ENCODE assay signal across 3 cellular contexts in the genomic region with DNA sequence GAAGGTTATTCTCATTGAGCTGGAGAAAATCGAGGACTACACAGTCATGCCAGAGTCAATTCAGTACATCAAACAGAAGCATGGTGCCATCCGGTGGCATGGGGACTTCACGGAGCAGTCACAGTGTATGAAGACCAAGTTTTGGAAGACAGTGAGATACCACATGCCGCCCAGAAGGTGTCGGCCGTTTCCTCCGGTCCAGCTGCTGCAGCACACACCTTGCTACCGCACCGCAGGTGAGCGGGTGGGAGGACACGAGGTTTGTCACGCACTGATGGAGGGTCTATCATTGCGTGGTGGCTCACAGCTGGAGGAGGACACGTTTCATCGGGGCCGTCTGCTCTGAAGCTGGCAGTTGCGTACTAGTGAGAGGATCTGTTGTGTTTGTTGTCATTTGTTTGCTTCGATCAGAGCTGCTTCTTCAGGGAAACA.
A peak's percentile ranks its signal among the peaks of the same experiment; 100 is the strongest.
TF ChIP-seq lines count a peak whose summit lies in the region.

No MANE protein-coding gene starts in this region.

TF ChIP-seq in SK-N-SH treated with all-trans-retinoic acid at 6 μM for 48 hours, 23 proteins besides CTCF, POLR2A, EP300 and RAD21 (continued from another document):
- TF ChIP-seq, protein P1, sequence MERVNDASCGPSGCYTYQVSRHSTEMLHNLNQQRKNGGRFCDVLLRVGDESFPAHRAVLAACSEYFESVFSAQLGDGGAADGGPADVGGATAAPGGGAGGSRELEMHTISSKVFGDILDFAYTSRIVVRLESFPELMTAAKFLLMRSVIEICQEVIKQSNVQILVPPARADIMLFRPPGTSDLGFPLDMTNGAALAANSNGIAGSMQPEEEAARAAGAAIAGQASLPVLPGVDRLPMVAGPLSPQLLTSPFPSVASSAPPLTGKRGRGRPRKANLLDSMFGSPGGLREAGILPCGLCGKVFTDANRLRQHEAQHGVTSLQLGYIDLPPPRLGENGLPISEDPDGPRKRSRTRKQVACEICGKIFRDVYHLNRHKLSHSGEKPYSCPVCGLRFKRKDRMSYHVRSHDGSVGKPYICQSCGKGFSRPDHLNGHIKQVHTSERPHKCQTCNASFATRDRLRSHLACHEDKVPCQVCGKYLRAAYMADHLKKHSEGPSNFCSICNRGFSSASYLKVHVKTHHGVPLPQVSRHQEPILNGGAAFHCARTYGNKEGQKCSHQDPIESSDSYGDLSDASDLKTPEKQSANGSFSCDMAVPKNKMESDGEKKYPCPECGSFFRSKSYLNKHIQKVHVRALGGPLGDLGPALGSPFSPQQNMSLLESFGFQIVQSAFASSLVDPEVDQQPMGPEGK (CRISPR knock-in tag; IDR thresholded peaks at IDR 0.05; ENCODE audit: borderline replicate concordance): no peak
- TF ChIP-seq ARNTL (CRISPR knock-in tag; IDR thresholded peaks at IDR 0.05; ENCODE audit: borderline replicate concordance, low read depth) (no peak), CSDC2 (CRISPR knock-in tag; IDR thresholded peaks at IDR 0.05) (no peak)

TF ChIP-seq in SK-N-SH, 30 proteins besides CTCF, POLR2A, EP300 and RAD21 (continued from another document):
- TF ChIP-seq, protein P2, sequence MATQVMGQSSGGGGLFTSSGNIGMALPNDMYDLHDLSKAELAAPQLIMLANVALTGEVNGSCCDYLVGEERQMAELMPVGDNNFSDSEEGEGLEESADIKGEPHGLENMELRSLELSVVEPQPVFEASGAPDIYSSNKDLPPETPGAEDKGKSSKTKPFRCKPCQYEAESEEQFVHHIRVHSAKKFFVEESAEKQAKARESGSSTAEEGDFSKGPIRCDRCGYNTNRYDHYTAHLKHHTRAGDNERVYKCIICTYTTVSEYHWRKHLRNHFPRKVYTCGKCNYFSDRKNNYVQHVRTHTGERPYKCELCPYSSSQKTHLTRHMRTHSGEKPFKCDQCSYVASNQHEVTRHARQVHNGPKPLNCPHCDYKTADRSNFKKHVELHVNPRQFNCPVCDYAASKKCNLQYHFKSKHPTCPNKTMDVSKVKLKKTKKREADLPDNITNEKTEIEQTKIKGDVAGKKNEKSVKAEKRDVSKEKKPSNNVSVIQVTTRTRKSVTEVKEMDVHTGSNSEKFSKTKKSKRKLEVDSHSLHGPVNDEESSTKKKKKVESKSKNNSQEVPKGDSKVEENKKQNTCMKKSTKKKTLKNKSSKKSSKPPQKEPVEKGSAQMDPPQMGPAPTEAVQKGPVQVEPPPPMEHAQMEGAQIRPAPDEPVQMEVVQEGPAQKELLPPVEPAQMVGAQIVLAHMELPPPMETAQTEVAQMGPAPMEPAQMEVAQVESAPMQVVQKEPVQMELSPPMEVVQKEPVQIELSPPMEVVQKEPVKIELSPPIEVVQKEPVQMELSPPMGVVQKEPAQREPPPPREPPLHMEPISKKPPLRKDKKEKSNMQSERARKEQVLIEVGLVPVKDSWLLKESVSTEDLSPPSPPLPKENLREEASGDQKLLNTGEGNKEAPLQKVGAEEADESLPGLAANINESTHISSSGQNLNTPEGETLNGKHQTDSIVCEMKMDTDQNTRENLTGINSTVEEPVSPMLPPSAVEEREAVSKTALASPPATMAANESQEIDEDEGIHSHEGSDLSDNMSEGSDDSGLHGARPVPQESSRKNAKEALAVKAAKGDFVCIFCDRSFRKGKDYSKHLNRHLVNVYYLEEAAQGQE (IDR thresholded peaks at IDR 0.05; ENCODE audit: low read depth, low read length): no peak
- no peak for TF ChIP-seq RCOR1 (IDR thresholded peaks at IDR 0.05; ENCODE audit: low read length)
- TF ChIP-seq MXI1 (IDR thresholded peaks at IDR 0.05; ENCODE audit: low read depth, low read length): no peak
- TF ChIP-seq, protein P3, sequence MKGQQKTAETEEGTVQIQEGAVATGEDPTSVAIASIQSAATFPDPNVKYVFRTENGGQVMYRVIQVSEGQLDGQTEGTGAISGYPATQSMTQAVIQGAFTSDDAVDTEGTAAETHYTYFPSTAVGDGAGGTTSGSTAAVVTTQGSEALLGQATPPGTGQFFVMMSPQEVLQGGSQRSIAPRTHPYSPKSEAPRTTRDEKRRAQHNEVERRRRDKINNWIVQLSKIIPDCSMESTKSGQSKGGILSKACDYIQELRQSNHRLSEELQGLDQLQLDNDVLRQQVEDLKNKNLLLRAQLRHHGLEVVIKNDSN (IDR thresholded peaks at IDR 0.05; ENCODE audit: borderline replicate concordance, low read depth): no peak
- TF ChIP-seq, protein P4, sequence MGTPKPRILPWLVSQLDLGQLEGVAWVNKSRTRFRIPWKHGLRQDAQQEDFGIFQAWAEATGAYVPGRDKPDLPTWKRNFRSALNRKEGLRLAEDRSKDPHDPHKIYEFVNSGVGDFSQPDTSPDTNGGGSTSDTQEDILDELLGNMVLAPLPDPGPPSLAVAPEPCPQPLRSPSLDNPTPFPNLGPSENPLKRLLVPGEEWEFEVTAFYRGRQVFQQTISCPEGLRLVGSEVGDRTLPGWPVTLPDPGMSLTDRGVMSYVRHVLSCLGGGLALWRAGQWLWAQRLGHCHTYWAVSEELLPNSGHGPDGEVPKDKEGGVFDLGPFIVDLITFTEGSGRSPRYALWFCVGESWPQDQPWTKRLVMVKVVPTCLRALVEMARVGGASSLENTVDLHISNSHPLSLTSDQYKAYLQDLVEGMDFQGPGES (IDR thresholded peaks at IDR 0.05; ENCODE audit: low read depth, low read length): no peak
- TF ChIP-seq TCF12 (IDR thresholded peaks at IDR 0.05): no peak
TF ChIP-seq in SK-N-SH: peak in this region for 0.

TF ChIP-seq in HepG2, 621 proteins besides CTCF, POLR2A, EP300 and RAD21 (continued from another document and continues in another):
- TF ChIP-seq YY1 (IDR thresholded peaks at IDR 0.05; ENCODE audit: insufficient read depth, insufficient replicate concordance, low read depth, low read length) (peak; percentile 6), MAF1 (CRISPR knock-in tag; IDR thresholded peaks at IDR 0.05; ENCODE audit: borderline replicate concordance) (no peak), HOXA3 (CRISPR knock-in tag; IDR thresholded peaks at IDR 0.05) (no peak), KDM1A (CRISPR knock-in tag; IDR thresholded peaks at IDR 0.05) (no peak), JUNB (CRISPR knock-in tag; IDR thresholded peaks at IDR 0.05; ENCODE audit: borderline replicate concordance) (no peak), SETDB1 (CRISPR knock-in tag; IDR thresholded peaks at IDR 0.05; ENCODE audit: borderline replicate concordance) (no peak), MAFF (IDR thresholded peaks at IDR 0.05; ENCODE audit: low read depth, low read length) (no peak), RELA (CRISPR knock-in tag; IDR thresholded peaks at IDR 0.05) (no peak), ZMYM2 (CRISPR knock-in tag; IDR thresholded peaks at IDR 0.05) (no peak), ZIK1 (CRISPR knock-in tag; IDR thresholded peaks at IDR 0.05; ENCODE audit: borderline replicate concordance, low read depth) (no peak), RFXANK (CRISPR knock-in tag; IDR thresholded peaks at IDR 0.05) (no peak), ZNF205 (CRISPR knock-in tag; IDR thresholded peaks at IDR 0.05) (no peak), PHF20 (CRISPR knock-in tag; IDR thresholded peaks at IDR 0.05) (no peak), ZNF530 (CRISPR knock-in tag; IDR thresholded peaks at IDR 0.05; ENCODE audit: low read depth) (no peak)
- TF ChIP-seq, protein P5, sequence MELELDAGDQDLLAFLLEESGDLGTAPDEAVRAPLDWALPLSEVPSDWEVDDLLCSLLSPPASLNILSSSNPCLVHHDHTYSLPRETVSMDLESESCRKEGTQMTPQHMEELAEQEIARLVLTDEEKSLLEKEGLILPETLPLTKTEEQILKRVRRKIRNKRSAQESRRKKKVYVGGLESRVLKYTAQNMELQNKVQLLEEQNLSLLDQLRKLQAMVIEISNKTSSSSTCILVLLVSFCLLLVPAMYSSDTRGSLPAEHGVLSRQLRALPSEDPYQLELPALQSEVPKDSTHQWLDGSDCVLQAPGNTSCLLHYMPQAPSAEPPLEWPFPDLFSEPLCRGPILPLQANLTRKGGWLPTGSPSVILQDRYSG (CRISPR knock-in tag; IDR thresholded peaks at IDR 0.05): no peak
- TF ChIP-seq, protein P6, sequence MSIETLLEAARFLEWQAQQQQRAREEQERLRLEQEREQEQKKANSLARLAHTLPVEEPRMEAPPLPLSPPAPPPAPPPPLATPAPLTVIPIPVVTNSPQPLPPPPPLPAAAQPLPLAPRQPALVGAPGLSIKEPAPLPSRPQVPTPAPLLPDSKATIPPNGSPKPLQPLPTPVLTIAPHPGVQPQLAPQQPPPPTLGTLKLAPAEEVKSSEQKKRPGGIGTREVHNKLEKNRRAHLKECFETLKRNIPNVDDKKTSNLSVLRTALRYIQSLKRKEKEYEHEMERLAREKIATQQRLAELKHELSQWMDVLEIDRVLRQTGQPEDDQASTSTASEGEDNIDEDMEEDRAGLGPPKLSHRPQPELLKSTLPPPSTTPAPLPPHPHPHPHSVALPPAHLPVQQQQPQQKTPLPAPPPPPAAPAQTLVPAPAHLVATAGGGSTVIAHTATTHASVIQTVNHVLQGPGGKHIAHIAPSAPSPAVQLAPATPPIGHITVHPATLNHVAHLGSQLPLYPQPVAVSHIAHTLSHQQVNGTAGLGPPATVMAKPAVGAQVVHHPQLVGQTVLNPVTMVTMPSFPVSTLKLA (IDR thresholded peaks at IDR 0.05): no peak
- TF ChIP-seq, protein P7, sequence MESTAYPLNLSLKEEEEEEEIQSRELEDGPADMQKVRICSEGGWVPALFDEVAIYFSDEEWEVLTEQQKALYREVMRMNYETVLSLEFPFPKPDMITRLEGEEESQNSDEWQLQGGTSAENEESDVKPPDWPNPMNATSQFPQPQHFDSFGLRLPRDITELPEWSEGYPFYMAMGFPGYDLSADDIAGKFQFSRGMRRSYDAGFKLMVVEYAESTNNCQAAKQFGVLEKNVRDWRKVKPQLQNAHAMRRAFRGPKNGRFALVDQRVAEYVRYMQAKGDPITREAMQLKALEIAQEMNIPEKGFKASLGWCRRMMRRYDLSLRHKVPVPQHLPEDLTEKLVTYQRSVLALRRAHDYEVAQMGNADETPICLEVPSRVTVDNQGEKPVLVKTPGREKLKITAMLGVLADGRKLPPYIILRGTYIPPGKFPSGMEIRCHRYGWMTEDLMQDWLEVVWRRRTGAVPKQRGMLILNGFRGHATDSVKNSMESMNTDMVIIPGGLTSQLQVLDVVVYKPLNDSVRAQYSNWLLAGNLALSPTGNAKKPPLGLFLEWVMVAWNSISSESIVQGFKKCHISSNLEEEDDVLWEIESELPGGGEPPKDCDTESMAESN (CRISPR knock-in tag; conservative IDR thresholded peaks at IDR 0.05): 0 out of 2 replicates have a peak, but pooled peaks have one; percentile 15
- TF ChIP-seq, protein P8, sequence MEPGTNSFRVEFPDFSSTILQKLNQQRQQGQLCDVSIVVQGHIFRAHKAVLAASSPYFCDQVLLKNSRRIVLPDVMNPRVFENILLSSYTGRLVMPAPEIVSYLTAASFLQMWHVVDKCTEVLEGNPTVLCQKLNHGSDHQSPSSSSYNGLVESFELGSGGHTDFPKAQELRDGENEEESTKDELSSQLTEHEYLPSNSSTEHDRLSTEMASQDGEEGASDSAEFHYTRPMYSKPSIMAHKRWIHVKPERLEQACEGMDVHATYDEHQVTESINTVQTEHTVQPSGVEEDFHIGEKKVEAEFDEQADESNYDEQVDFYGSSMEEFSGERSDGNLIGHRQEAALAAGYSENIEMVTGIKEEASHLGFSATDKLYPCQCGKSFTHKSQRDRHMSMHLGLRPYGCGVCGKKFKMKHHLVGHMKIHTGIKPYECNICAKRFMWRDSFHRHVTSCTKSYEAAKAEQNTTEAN (CRISPR knock-in tag; conservative IDR thresholded peaks at IDR 0.05): no peak
- TF ChIP-seq, protein P9, sequence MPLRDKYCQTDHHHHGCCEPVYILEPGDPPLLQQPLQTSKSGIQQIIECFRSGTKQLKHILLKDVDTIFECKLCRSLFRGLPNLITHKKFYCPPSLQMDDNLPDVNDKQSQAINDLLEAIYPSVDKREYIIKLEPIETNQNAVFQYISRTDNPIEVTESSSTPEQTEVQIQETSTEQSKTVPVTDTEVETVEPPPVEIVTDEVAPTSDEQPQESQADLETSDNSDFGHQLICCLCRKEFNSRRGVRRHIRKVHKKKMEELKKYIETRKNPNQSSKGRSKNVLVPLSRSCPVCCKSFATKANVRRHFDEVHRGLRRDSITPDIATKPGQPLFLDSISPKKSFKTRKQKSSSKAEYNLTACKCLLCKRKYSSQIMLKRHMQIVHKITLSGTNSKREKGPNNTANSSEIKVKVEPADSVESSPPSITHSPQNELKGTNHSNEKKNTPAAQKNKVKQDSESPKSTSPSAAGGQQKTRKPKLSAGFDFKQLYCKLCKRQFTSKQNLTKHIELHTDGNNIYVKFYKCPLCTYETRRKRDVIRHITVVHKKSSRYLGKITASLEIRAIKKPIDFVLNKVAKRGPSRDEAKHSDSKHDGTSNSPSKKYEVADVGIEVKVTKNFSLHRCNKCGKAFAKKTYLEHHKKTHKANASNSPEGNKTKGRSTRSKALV (CRISPR knock-in tag; IDR thresholded peaks at IDR 0.05): no peak
- TF ChIP-seq, protein P10, sequence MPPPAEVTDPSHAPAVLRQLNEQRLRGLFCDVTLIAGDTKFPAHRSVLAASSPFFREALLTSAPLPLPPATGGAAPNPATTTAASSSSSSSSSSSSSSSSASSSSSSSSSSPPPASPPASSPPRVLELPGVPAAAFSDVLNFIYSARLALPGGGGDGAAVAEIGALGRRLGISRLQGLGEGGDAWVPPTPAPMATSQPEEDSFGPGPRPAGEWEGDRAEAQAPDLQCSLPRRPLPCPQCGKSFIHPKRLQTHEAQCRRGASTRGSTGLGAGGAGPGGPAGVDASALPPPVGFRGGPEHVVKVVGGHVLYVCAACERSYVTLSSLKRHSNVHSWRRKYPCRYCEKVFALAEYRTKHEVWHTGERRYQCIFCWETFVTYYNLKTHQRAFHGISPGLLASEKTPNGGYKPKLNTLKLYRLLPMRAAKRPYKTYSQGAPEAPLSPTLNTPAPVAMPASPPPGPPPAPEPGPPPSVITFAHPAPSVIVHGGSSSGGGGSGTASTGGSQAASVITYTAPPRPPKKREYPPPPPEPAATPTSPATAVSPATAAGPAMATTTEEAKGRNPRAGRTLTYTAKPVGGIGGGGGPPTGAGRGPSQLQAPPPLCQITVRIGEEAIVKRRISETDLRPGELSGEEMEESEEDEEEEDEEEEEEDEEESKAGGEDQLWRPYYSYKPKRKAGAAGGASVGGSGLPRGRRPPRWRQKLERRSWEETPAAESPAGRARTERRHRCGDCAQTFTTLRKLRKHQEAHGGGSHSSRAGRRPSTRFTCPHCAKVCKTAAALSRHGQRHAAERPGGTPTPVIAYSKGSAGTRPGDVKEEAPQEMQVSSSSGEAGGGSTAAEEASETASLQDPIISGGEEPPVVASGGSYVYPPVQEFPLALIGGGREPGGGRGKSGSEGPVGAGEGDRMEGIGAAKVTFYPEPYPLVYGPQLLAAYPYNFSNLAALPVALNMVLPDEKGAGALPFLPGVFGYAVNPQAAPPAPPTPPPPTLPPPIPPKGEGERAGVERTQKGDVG (CRISPR knock-in tag; IDR thresholded peaks at IDR 0.05; ENCODE audit: borderline replicate concordance): peak; percentile 33; the same call in 1 of the 2 replicates
